24 cellular contexts compared by ENCODE assay signal in the genomic region with DNA sequence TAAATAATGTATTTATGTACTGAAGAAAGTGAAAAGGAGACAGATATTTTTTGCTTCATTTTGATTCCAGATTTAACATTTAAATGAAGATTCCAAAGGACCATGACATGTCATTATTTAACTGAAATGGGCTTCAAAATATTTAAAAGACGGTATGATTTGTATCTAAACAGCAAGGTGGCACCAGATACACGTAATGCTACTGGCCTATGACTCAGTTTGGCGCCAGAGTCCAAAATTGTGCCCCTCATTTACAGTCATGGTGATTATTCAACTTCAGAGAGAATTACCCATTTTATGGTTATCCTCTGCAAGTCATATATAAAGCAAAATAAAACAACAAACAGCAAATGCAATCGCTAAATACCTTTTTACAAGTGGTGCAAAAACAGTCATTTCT.
"Had no signal": no experiment of that assay in that cellular context is flagged by ENCODE, and none has a peak within 500 bp of the region (broad histone marks: within the 10 kb centered on the region; RNA-seq: fewer than 3 reads in every experiment).

No MANE protein-coding gene starts in this region.

- H3K4me3 ChIP-seq: left lung, lung, sigmoid colon, smooth muscle cell, transverse colon had no signal

- H3K9me3 Mint-ChIP-seq: activated naive CD4-positive, alpha-beta T cell treated with anti-CD3 and anti-CD28 coated beads, Interleukin-2, amount 50 U/mL, for 24 hours; activated T-helper 1 cell treated with anti-CD3 and anti-CD28 coated beads, Interleukin-12 subunit alpha, Interleukin-12 subunit beta, Interleukin-2, Interleukin-4 antibody, amounts not matched to agents 30 ng/mL and 10 ng/mL and 1 ng/mL, durations not matched to agents 14 hours and 24 hours and 36 hours; brain; neural crest cell; stimulated activated memory B cell treated with anti-CD40 and anti-IgM and Interleukin-4, amounts not matched to agents 10 μg/mL and 1 μg/mL and 100 μg/mL, for 72 hours had no signal

- H3K9me3 ChIP-seq: left lung, transverse colon had no signal

- DNase-seq: activated CD4-positive, alpha-beta T cell treated with anti-CD3 and anti-CD28 coated beads, Interleukin-2, amount 50 U/mL, for 1 hour; activated CD4-positive, CD25-positive, alpha-beta regulatory T cell treated with anti-CD3 and anti-CD28 coated beads, Interleukin-2, amount 50 U/mL, for 72 hours; activated CD8-positive, alpha-beta T cell treated with anti-CD3 and anti-CD28 coated beads, Interleukin-2, amount 10 ng/mL, durations not matched to agents 7 days and 5 days; activated gamma-delta T cell; aorta; caudate nucleus; effector memory CD4-positive, alpha-beta T cell; foreskin keratinocyte; hippocampal formation; kidney glomerular epithelial cell; left lung; naive thymus-derived CD4-positive, alpha-beta T cell; occipital lobe; sigmoid colon; stimulated activated CD4-positive, alpha-beta T cell treated with anti-CD3 and anti-CD28 coated beads, Interleukin-15, amount 100 ng/mL, for 24 hours; transverse colon; WERI-Rb-1 had no signal

- H3K4me3 Mint-ChIP-seq: activated CD8-positive, alpha-beta T cell treated with anti-CD3 and anti-CD28 coated beads, Interleukin-2, amount 10 ng/mL, durations not matched to agents 7 days and 5 days; activated naive CD4-positive, alpha-beta T cell treated with anti-CD3 and anti-CD28 coated beads, Interleukin-2, amount 50 U/mL, for 24 hours; activated T-helper 1 cell treated with anti-CD3 and anti-CD28 coated beads, Interleukin-12 subunit alpha, Interleukin-12 subunit beta, Interleukin-2, Interleukin-4 antibody, amounts not matched to agents 30 ng/mL and 10 ng/mL and 1 ng/mL, durations not matched to agents 14 hours and 24 hours and 36 hours; brain; naive thymus-derived CD4-positive, alpha-beta T cell; neural crest cell; stimulated activated memory B cell treated with anti-CD40 and anti-IgM and Interleukin-4, amounts not matched to agents 10 μg/mL and 1 μg/mL and 100 μg/mL, for 72 hours had no signal

- H3K36me3 ChIP-seq: left lung, sigmoid colon, transverse colon, WERI-Rb-1 had no signal

- H3K36me3 Mint-ChIP-seq: activated naive CD4-positive, alpha-beta T cell treated with anti-CD3 and anti-CD28 coated beads, Interleukin-2, amount 50 U/mL, for 24 hours; naive thymus-derived CD4-positive, alpha-beta T cell; stimulated activated memory B cell treated with anti-CD40 and anti-IgM and Interleukin-4, amounts not matched to agents 10 μg/mL and 1 μg/mL and 100 μg/mL, for 72 hours had no signal

- ATAC-seq: activated CD8-positive, alpha-beta T cell treated with anti-CD3 and anti-CD28 coated beads, Interleukin-2, amount 10 ng/mL, durations not matched to agents 7 days and 5 days; foreskin keratinocyte; left lung; stimulated activated memory B cell treated with anti-CD40 and anti-IgM and Interleukin-4, amounts not matched to agents 10 μg/mL and 1 μg/mL and 100 μg/mL, for 72 hours had no signal

- H3K27ac Mint-ChIP-seq: activated CD8-positive, alpha-beta T cell treated with anti-CD3 and anti-CD28 coated beads, Interleukin-2, amount 10 ng/mL, durations not matched to agents 7 days and 5 days; activated naive CD4-positive, alpha-beta T cell treated with anti-CD3 and anti-CD28 coated beads, Interleukin-2, amount 50 U/mL, for 24 hours; activated T-helper 1 cell treated with anti-CD3 and anti-CD28 coated beads, Interleukin-12 subunit alpha, Interleukin-12 subunit beta, Interleukin-2, Interleukin-4 antibody, amounts not matched to agents 30 ng/mL and 10 ng/mL and 1 ng/mL, durations not matched to agents 14 hours and 24 hours and 36 hours; brain; naive thymus-derived CD4-positive, alpha-beta T cell; stimulated activated memory B cell treated with anti-CD40 and anti-IgM and Interleukin-4, amounts not matched to agents 10 μg/mL and 1 μg/mL and 100 μg/mL, for 72 hours had no signal

- H3K4me1 Mint-ChIP-seq: activated naive CD4-positive, alpha-beta T cell treated with anti-CD3 and anti-CD28 coated beads, Interleukin-2, amount 50 U/mL, for 24 hours; brain; naive thymus-derived CD4-positive, alpha-beta T cell; stimulated activated memory B cell treated with anti-CD40 and anti-IgM and Interleukin-4, amounts not matched to agents 10 μg/mL and 1 μg/mL and 100 μg/mL, for 72 hours had no signal

- H3K27me3 ChIP-seq: foreskin keratinocyte, left lung, sigmoid colon, transverse colon had no signal

- H3K27ac ChIP-seq: foreskin keratinocyte, left lung, sigmoid colon, transverse colon, WERI-Rb-1 had no signal

- H3K27me3 Mint-ChIP-seq: activated naive CD4-positive, alpha-beta T cell treated with anti-CD3 and anti-CD28 coated beads, Interleukin-2, amount 50 U/mL, for 24 hours; brain; naive thymus-derived CD4-positive, alpha-beta T cell had no signal

- H3K4me1 ChIP-seq: left lung had no signal

- H3K4me2 ChIP-seq: smooth muscle cell had no signal
